ENCODE assay signal across 9 cellular contexts in the genomic region with DNA sequence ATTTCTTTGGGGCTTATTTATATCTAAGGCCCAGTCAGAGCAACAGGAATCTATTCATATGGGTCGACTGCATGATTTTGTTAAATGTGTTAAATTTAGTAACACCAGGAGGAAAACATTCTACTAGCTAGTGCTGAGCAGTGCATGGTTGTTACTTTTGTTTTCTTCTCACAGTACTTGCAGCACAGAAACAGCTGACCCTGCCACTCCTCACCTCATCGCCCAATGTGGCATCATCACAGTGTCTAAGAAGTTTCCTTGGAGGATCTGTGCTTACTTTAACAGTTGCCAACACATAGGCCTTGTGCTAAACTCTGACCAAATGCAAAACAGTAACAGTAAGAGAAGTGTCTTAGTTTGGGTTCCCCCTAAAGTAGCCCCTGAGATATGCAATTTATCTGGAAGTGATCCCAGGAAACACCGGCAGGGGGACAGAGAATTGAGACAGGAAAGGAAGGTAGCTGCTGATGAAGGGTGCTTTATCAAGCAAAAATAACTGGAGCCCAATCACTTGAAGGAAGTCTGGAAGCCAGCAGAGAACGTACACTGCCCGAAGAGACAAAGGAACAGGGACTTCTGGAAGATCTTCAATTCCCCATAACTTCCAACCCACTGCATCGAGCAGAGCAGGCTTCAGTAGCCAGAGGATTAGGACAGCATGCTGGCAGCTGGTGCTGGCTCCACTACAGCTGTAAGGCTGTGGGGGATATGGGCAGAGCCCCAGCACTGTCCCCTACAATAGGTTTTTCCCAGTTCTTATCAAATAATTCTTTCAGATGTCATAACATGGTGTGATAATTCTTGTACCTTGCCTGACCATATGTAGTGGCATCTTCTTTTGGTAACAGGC. TPM values are rescaled to one million over a fixed set of nuclear protein-coding genes. Genes with fewer than 3 reads are reported as not detected.
A peak's percentile ranks its signal among the peaks of the same experiment; 100 is the strongest.
DNase-seq lines count a peak whose midpoint lies in the region; ATAC-seq and TF ChIP-seq lines count a peak whose summit lies in the region.
"Had no signal": no experiment of that assay in that cellular context is flagged by ENCODE, and none has a peak within 500 bp of the region (broad histone marks: within the 10 kb centered on the region; RNA-seq: fewer than 3 reads in every experiment).

No MANE protein-coding gene starts in this region.

- H3K9me3 Mint-ChIP-seq in Calu3 (ENCODE audit: low read depth, unreplicated experiment) (peaks cover 4% of the 10 kb centered on the region), natural killer cell (no peaks in the 10 kb centered on the region)

- H3K27ac Mint-ChIP-seq in Calu3 (ENCODE audit: unreplicated experiment) (no peak overlapping the region), natural killer cell (no peak overlapping the region)

- H3K27me3 Mint-ChIP-seq in Calu3 (ENCODE audit: unreplicated experiment): no peaks in the 10 kb centered on the region
- H3K27me3 Mint-ChIP-seq in natural killer cell (ENCODE audit: low read depth in 2 of 2): peaks cover 0 to 6% of the 10 kb centered on the region in 2 donors

- no peak overlapping the region for H3K4me3 ChIP-seq in fibroblast of mammary gland (ENCODE audit: control insufficient read depth, low read depth, low read length)

- CTCF ChIA-PET in Calu3 (lab: Charles Lee): interaction anchor here (1.0 to 1.7 kb wide), 2 partner anchors 8 to 102 kb away, joined by 6 read pairs; no protein-coding TSS in a partner anchor

- DNase-seq in Calu3 (peak; percentile 17), RPMI8226 (peak; percentile 46), fibroblast of mammary gland (ENCODE audit: low read depth) (peak; percentile 21), natural killer cell (no peak), T-helper 1 cell (no peak), ACHN (no peak)
- DNase-seq in activated CD8-positive, alpha-beta memory T cell treated with anti-CD3 and anti-CD28 coated beads, Interleukin-2, amount 50 U/mL, for 4 hours: no peak

- in situ Hi-C loops in ACHN (cut with HindIII; ENCODE audit: low pct_ligation_motif_present, low pct_unique_long_range_greater_than_20kb, low sequenced_read_pairs): no loop called here

- no peak overlapping the region for H3K4me3 Mint-ChIP-seq in Calu3 (ENCODE audit: low read depth, unreplicated experiment)
- no peak overlapping the region for H3K4me3 Mint-ChIP-seq in natural killer cell

- H3K36me3 Mint-ChIP-seq in Calu3 (ENCODE audit: insufficient read depth, unreplicated experiment): no peaks in the 10 kb centered on the region
- no peaks in the 10 kb centered on the region for H3K36me3 Mint-ChIP-seq in natural killer cell

- TF ChIP-seq CTCF in Calu3 (IDR thresholded peaks at IDR 0.05; ENCODE audit: unreplicated experiment) (peak; percentile 19), fibroblast of mammary gland (conservative IDR thresholded peaks at IDR 0.05; ENCODE audit: control insufficient read depth, insufficient read depth, low read depth, low read length) (peak; percentile 47), natural killer cell (IDR thresholded peaks at IDR 0.05) (peak; percentile 2)

- H3K4me1 Mint-ChIP-seq in Calu3 (ENCODE audit: low read depth, unreplicated experiment) (no peaks in the 10 kb centered on the region), natural killer cell (no peaks in the 10 kb centered on the region)

- peak in 2 of 3 donors; percentile 25 to 31 for ATAC-seq in natural killer cell
- no peak for ATAC-seq in GM18873 (IDR thresholded peaks at IDR 0.05; ENCODE audit: low FRiP score, unreplicated experiment)
- ATAC-seq: left lobe of liver had no signal

- intact Hi-C loops in Calu3 (cut with micrococcal nuclease; ENCODE audit: unreplicated experiment) (loop anchor here (1.0 kb wide), 1 partner anchor 101 kb away; no protein-coding TSS in a partner anchor), natural killer cell (cut with micrococcal nuclease) (no loop called here)

- no TSS peak for BruUV-seq in Calu3 (replicated peaks; lab: Mats Ljungman, UMichigan)

RNA-seq across cellular contexts. Expression of gene ULK4, which starts 36.0 kb away (rescaled TPM):
- 8.6 and 8.7 TPM in 2 replicates for total RNA-seq in Calu3 (2022)
- 10 to 100 TPM; 19.2 to 25.7 (median 21.2) TPM for total RNA-seq in natural killer cell

Comparison
In these comparisons a context has a peak if more than half of its experiments do, and no peak if none do; other contexts are left out.
1. DNase-seq: peak in Calu3 (single experiment), RPMI8226 (single experiment) and fibroblast of mammary gland (single experiment); none in natural killer cell (single experiment), T-helper 1 cell (0 of 5), ACHN (single experiment) and activated CD8-positive, alpha-beta memory T cell treated with anti-CD3 and anti-CD28 coated beads, Interleukin-2, amount 50 U/mL, for 4 hours (single experiment).
2. Peak in every context shown above with its lines, with median percentiles within 50 percentile points of each other: CTCF ChIP-seq.